ENCODE assay signal across 3 cellular contexts in the genomic region with DNA sequence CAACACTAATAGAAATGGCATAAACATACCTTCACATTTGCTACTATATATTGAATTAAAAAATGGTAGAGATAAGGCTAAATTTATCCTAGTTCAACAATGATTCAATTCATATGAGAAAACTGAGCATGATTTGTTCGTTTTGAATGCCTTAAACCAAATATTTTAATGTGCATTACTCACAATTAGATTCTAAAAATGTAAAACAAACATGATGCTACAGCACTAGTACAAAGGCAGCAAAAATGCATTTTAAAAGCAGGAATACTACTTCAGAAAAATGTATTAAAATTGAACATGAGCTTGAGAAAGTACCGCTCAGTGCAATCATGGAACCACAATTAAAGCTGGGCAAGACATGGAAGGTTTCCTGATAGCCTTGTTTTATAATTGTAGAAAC.
"Had no signal": no experiment of that assay in that cellular context is flagged by ENCODE, and none has a peak within 500 bp of the region (broad histone marks: within the 10 kb centered on the region; RNA-seq: fewer than 3 reads in every experiment).

No MANE protein-coding gene starts in this region.

- ATAC-seq: GM12878 had no signal

- DNase-seq: GDM1, GF-D8 had no signal

- H3K4me3 ChIP-seq: GM12878 had no signal
